In the genomic region with DNA sequence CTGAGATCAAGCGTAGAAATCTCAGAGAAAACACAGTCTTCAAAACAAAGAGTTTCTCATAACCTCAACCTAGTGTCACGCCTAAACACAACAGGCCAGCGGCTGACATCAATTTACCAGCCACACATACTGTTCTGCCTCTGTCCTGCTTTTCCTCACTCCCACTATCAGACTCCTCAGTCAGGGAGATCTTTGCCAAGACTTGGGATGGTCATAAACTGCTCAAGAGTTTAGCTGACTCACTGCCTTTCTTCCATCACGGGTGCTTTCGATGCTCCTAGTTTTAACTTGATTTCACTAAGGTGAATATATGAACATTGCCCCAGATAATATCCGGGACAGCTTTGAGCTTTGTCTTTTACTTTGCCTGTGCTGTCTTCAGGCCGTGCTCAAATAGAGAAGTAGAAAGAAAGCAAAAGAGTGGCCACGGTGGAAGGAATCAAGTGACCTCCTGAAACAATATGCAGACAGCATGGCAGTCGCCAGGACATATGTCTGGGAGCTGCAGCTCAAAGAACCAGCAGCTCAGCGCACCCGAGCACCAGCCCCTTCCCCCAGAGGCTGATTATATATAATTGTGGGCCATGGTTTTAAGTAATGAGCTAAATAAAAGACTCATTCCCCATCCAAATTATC, we compare ENCODE assay signal across 13 cellular contexts. TPM values are rescaled to one million over a fixed set of nuclear protein-coding genes. Genes with fewer than 3 reads are reported as not detected.
A peak's percentile ranks its signal among the peaks of the same experiment; 100 is the strongest.
DNase-seq lines count a peak whose midpoint lies in the region; ATAC-seq lines count a peak whose summit lies in the region.
"Had no signal": no experiment of that assay in that cellular context is flagged by ENCODE, and none has a peak within 500 bp of the region (broad histone marks: within the 10 kb centered on the region; RNA-seq: fewer than 3 reads in every experiment).

No MANE protein-coding gene starts in this region.

- ATAC-seq in left cardiac atrium (peak; percentile 89 to 98), esophagus mucosa (no peak), HG02885 (IDR thresholded peaks at IDR 0.05; ENCODE audit: poor library complexity, unreplicated experiment) (no peak)
- ATAC-seq: activated naive CD4-positive, alpha-beta T cell treated with anti-CD3 and anti-CD28 coated beads, Interleukin-2, amount 50 U/mL, for 72 hours had no signal

- intact Hi-C loops in left cardiac atrium (cut with DNase I), result loop anchor here (5.0 kb wide), 2 partner anchors 98 to 278 kb away; no protein-coding TSS in a partner anchor

- peaks cover 9% of the 10 kb centered on the region for H3K4me1 ChIP-seq in adipocyte (ENCODE audit: control insufficient read depth, insufficient read depth, low read length)
- H3K4me1 ChIP-seq: Caco-2, spleen had no signal

- H3K36me3 ChIP-seq in adipocyte (ENCODE audit: control insufficient read depth, insufficient read depth, low read length, severe bottlenecking), result peaks cover 8% of the 10 kb centered on the region

- peak overlapping the region; percentile 32 for H3K9ac ChIP-seq in adipocyte (ENCODE audit: low read length)

- no peaks in the 10 kb centered on the region for H3K27me3 ChIP-seq in adipocyte (replicated peaks; ENCODE audit: control insufficient read depth, insufficient read depth, low read length)
- H3K27me3 ChIP-seq: spleen had no signal

- H3K9me3 ChIP-seq in adipocyte (ENCODE audit: control insufficient read depth, low read length), result no peaks in the 10 kb centered on the region
- H3K9me3 ChIP-seq: Caco-2, spleen had no signal

- DNase-seq in COR-L47 (lab: John Stamatoyannopoulos, UW), result peak; percentile 6
- peak; percentile 79 for DNase-seq in adipocyte (ENCODE audit: low read depth)
- peak; percentile 22 for DNase-seq in left cardiac atrium
- DNase-seq in pons (ENCODE audit: low spot score), result peak; percentile 62
- no peak for DNase-seq in H4 (ENCODE audit: low spot score)
- no peak for DNase-seq in NCI-H2029 treated with DMSO at 0.1 percent for 48 hours (lab: John Stamatoyannopoulos, UW)
- DNase-seq: activated CD4-positive, alpha-beta T cell treated with anti-CD3 and anti-CD28 coated beads, Interleukin-2, amount 50 U/mL, for 4 hours; Caco-2; NCI-H446 treated with DMSO at 0.1 percent for 48 hours; spleen had no signal

- peak overlapping the region; percentile 59 for H3K4me3 ChIP-seq in adipocyte (ENCODE audit: low read length)
- H3K4me3 ChIP-seq: spleen had no signal

RNA-seq across cellular contexts. Expression of a gene that starts 12.1 kb away (rescaled TPM):
- total RNA-seq in left cardiac atrium, result 10 to 100 TPM in 1 of 2 donors, 1 to 10 TPM in 1; 8.6 to 10.2 TPM
- 8.4 and 13.4 TPM in 2 replicates for total RNA-seq in H4 (2014; rRNA removed; shearing (Covaris generic))
- 5.3 TPM for total RNA-seq in esophagus mucosa

Comparison
In these comparisons a context has a peak if more than half of its experiments do, and no peak if none do; other contexts are left out.
1. DNase-seq: peak in COR-L47 (single experiment), adipocyte (single experiment), left cardiac atrium (single experiment) and pons (single experiment); none in H4 (single experiment) and NCI-H2029 treated with DMSO at 0.1 percent for 48 hours (single experiment).
2. ATAC-seq: peak in left cardiac atrium (2 of 2); none in esophagus mucosa (single experiment) and HG02885 (single experiment).